ENCODE assay signal across 7 cellular contexts in the genomic region with DNA sequence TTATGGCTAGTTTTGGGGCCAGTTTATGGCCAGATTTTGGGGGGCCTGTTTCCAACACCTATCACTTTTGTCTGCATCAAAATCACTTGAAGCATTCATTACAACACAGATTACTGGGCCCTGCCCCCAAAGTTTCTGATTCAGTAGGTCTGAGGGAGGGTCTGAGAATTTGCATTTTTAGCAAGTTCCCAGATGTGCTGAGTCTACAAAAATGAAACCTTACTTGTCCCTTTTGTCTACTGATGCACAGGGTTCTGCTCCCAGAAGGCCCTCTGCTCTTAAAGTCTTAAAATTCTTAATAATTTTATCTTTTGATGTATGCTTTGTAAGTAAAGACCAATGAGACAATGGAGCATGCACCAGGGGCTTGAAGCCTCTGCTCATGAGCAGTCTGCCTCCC.
"Had no signal": no experiment of that assay in that cellular context is flagged by ENCODE, and none has a peak within 500 bp of the region (broad histone marks: within the 10 kb centered on the region; RNA-seq: fewer than 3 reads in every experiment).

No MANE protein-coding gene starts in this region.

- H3K4me3 ChIP-seq: K562 had no signal

- H3K9ac ChIP-seq: KMS-11 had no signal

- H3K27ac Mint-ChIP-seq: IgD-negative memory B cell had no signal

- H3K4me2 ChIP-seq: KMS-11 had no signal

- ATAC-seq: K562 had no signal

- H3K4me3 Mint-ChIP-seq: IgD-negative memory B cell had no signal

- FAIRE-seq: HTR-8/SVneo, K562 had no signal

- H3K27ac ChIP-seq: HL-60, KMS-11 had no signal

- H3K36me3 Mint-ChIP-seq: IgD-negative memory B cell had no signal

- DNase-seq: KBM-7, KG1 had no signal

- H3K9me3 Mint-ChIP-seq: IgD-negative memory B cell had no signal

- H3K4me1 Mint-ChIP-seq: IgD-negative memory B cell had no signal
